Comparison of ENCODE assay signal across 8 cellular contexts in the genomic region with DNA sequence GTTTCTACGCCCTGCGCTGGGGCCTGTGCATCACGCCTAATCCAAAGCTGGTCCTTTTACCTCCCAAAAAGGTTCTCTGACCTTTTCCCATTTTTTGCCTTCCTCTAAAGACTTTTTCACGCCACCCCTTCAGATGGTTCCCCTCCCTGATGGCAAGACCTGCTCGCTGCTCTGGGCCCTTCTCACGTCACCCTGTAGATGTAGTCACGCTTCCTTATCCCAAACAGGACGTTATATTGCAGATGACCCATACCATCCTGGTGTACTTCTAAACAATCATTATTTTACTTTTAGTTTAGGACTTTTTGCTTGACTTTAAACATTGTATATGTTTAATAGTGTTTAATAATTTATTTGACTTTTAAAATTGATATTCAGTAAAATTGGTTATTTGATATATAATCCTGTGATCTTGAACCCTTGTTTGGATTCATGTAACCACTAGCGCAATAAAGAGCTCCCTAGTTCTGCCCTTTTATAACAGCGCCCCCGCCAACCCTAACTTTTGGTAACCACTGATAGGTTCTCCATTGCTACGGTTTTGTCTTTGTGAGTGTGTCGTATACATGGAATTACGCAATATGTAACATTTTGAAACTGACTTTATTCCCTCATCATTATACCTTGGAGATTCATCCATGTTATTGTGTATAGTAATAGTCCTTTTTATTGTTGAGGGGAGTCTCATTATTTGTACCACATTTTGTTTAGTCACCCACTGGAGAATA. TPM values are rescaled to one million over a fixed set of nuclear protein-coding genes. Genes with fewer than 3 reads are reported as not detected.
DNase-seq lines count a peak whose midpoint lies in the region; ATAC-seq and TF ChIP-seq lines count a peak whose summit lies in the region.

No MANE protein-coding gene starts in this region.

- H3K9me3 ChIP-seq in OCI-LY7 (ENCODE audit: low read length) (no peaks in the 10 kb centered on the region), neuron (ENCODE audit: low read length) (no peaks in the 10 kb centered on the region)

- H4K20me1 ChIP-seq in OCI-LY7 (ENCODE audit: insufficient read depth, low read length) = no peaks in the 10 kb centered on the region

- H2AFZ ChIP-seq in OCI-LY7 (ENCODE audit: low read length) (peak overlapping the region; percentile 100), neuron (ENCODE audit: low read depth, low read length) (peak overlapping the region; percentile 66)

- ATAC-seq in GM21528 (IDR thresholded peaks at IDR 0.05; ENCODE audit: low FRiP score, unreplicated experiment) (peak; percentile 4), GM19452 (IDR thresholded peaks at IDR 0.05; ENCODE audit: unreplicated experiment) (no peak)

- TF ChIP-seq CTCF in OCI-LY7 (conservative IDR thresholded peaks at IDR 0.05; ENCODE audit: low read length) (no peak), endothelial cell (IDR thresholded peaks at IDR 0.05; ENCODE audit: unreplicated experiment) (no peak)

- H3K9me2 ChIP-seq in OCI-LY7 (ENCODE audit: insufficient read depth, low read length) = no peaks in the 10 kb centered on the region

- peaks cover 9% of the 10 kb centered on the region for H3K4me1 Mint-ChIP-seq in endothelial cell (ENCODE audit: unreplicated experiment)

- peak overlapping the region; percentile 51 for H3K27ac Mint-ChIP-seq in endothelial cell (ENCODE audit: unreplicated experiment)

- DNase-seq in OCI-LY7 (ENCODE audit: low spot score) (peak; percentile 37), endothelial cell (ENCODE audit: low spot score) (no peak), kidney tubule cell (ENCODE audit: low spot score) (no peak), iPS-NIHi11 (ENCODE audit: low spot score) (no peak), occipital lobe (lab: John Stamatoyannopoulos, UW) (no peak)

- H3K36me3 ChIP-seq in OCI-LY7 (ENCODE audit: insufficient read depth, low read length) (no peaks in the 10 kb centered on the region), neuron (ENCODE audit: insufficient read depth, low read length) (no peaks in the 10 kb centered on the region)

- BruUV-seq in OCI-LY7 (replicated peaks; lab: Mats Ljungman, UMichigan) = no TSS peak

- H3K9me3 Mint-ChIP-seq in endothelial cell (ENCODE audit: unreplicated experiment) = no peaks in the 10 kb centered on the region

- POLR2A ChIA-PET in OCI-LY7 (lab: Charles Lee) = no interaction called here

- peaks cover 10% of the 10 kb centered on the region for H3K27me3 Mint-ChIP-seq in endothelial cell (ENCODE audit: unreplicated experiment)

- no peaks in the 10 kb centered on the region for H3K79me2 ChIP-seq in OCI-LY7 (ENCODE audit: insufficient read depth, low read depth, low read length)

- intact Hi-C loops in OCI-LY7 (cut with micrococcal nuclease; ENCODE audit: unreplicated experiment) = no loop called here

- H3K27me3 ChIP-seq in neuron (ENCODE audit: insufficient read depth, low read length) = peaks cover 9% of the 10 kb centered on the region

- H3K4me2 ChIP-seq in OCI-LY7 (ENCODE audit: low read length) = peak overlapping the region; percentile 97

- CTCF ChIA-PET in OCI-LY7 (lab: Charles Lee; ENCODE audit: unreplicated experiment) = no interaction called here

- peaks cover 3% of the 10 kb centered on the region for H3K4me1 ChIP-seq in OCI-LY7 (ENCODE audit: insufficient read depth, low read length, poor library complexity, severe bottlenecking)
- H3K4me1 ChIP-seq in neuron (ENCODE audit: insufficient read depth, low read length) = no peaks in the 10 kb centered on the region

- peak overlapping the region; percentile 97 for H3K4me3 Mint-ChIP-seq in endothelial cell (ENCODE audit: unreplicated experiment)

- H3K27ac ChIP-seq in OCI-LY7 (ENCODE audit: low read depth, low read length, poor library complexity, severe bottlenecking) = no peak overlapping the region

- peaks cover 5% of the 10 kb centered on the region for H3K36me3 Mint-ChIP-seq in endothelial cell (ENCODE audit: low read depth, unreplicated experiment)

- H3K4me3 ChIP-seq in OCI-LY7 (ENCODE audit: low read depth, low read length, poor library complexity, severe bottlenecking) = peak overlapping the region; percentile 75
- H3K4me3 ChIP-seq in neuron (ENCODE audit: low read length) = peak overlapping the region; percentile 60

RNA-seq across cellular contexts. Expression of gene OTUD7A, which starts 0.8 kb away (rescaled TPM):
- 0.06 and 0.13 TPM in 2 replicates for total RNA-seq in OCI-LY7 (2014; rRNA removed; shearing (Covaris generic))
- total RNA-seq in OCI-LY7 (2022) (0.42 and 0.96 TPM in 2 replicates), endothelial cell (ENCODE audit: unreplicated experiment) (1.4 TPM), occipital lobe (7.3 TPM)
